1 cellular context compared by ENCODE assay signal in genomic region chr7:143288836-143289235, GRCh38.
TF ChIP-seq lines count a peak whose summit lies in the region.

No MANE protein-coding gene starts in this region.

TF ChIP-seq in endothelial cell of umbilical vein, 7 proteins besides CTCF, POLR2A, EP300 and RAD21:
- TF ChIP-seq POLR2AphosphoS5 (IDR thresholded peaks at IDR 0.05; ENCODE audit: insufficient read depth, low read depth, low read length), result no peak
- no peak for TF ChIP-seq MAX (IDR thresholded peaks at IDR 0.05; ENCODE audit: insufficient read depth, insufficient read length)
- TF ChIP-seq GATA2 (IDR thresholded peaks at IDR 0.05; ENCODE audit: insufficient read depth, insufficient read length, low read depth, low read length), result no peak
